In genomic region chr15:42508263-42508690, GRCh38 we compare ENCODE assay signal across 20 cellular contexts. TPM values are rescaled to one million over a fixed set of nuclear protein-coding genes. Genes with fewer than 3 reads are reported as not detected.
DNase-seq lines count a peak whose midpoint lies in the region; ATAC-seq and TF ChIP-seq lines count a peak whose summit lies in the region.
"Had no signal": no experiment of that assay in that cellular context is flagged by ENCODE, and none has a peak within 500 bp of the region (broad histone marks: within the 10 kb centered on the region; RNA-seq: fewer than 3 reads in every experiment).

No MANE protein-coding gene starts in this region.

- H3K4me3 Mint-ChIP-seq in activated T-cell treated with anti-CD3 and anti-CD28 coated beads, Interleukin-2, amount 50 U/mL, for 72 hours: no peak overlapping the region
- no peak overlapping the region for H3K4me3 Mint-ChIP-seq in activated T-cell treated with anti-CD3 and anti-CD28 coated beads, Interleukin-2, amount 50 U/mL, for 24 hours
- H3K4me3 Mint-ChIP-seq: CD4-positive, alpha-beta memory T cell; T-helper 1 cell treated with Interleukin-12 subunit alpha and Interleukin-12 subunit beta and Interleukin-4 antibody, amounts not matched to agents 30 μg/mL and 1 μg/mL, for 36 hours had no signal

- H3K9me3 ChIP-seq in fibroblast of lung (ENCODE audit: control insufficient read depth, insufficient read depth, low read depth, low read length) (no peaks in the 10 kb centered on the region), lower lobe of right lung (no peaks in the 10 kb centered on the region), WERI-Rb-1 (ENCODE audit: severe bottlenecking) (no peaks in the 10 kb centered on the region)
- H3K9me3 ChIP-seq: Peyer's patch, thoracic aorta had no signal

- no peak for ATAC-seq in activated T-cell treated with anti-CD3 and anti-CD28 coated beads, Interleukin-2, amount 50 U/mL, for 72 hours (replicated peaks in 1 of 2)
- ATAC-seq in lower lobe of right lung (peak in 1 of 2 donors; percentile 14), HG02798 (IDR thresholded peaks at IDR 0.05; ENCODE audit: poor library complexity, unreplicated experiment) (no peak), GM18502 (IDR thresholded peaks at IDR 0.05; ENCODE audit: poor library complexity, unreplicated experiment) (no peak)

- DNase-seq in activated T-cell treated with anti-CD3 and anti-CD28 coated beads, Interleukin-2, amount 50 U/mL, for 72 hours: no peak
- DNase-seq in activated T-cell treated with anti-CD3 and anti-CD28 coated beads, Interleukin-2, amount 50 U/mL, for 24 hours: no peak
- DNase-seq in fibroblast of lung (ENCODE audit: low read depth in 2 of 2) (peak in 1 of 2 donors; percentile 64), lower lobe of right lung (no peak), WERI-Rb-1 (no peak), SIG-M5 treated with dmso at 0.1 percent for 504 hours (lab: John Stamatoyannopoulos, UW; ENCODE audit: unreplicated experiment) (no peak)
- DNase-seq: activated CD4-positive, alpha-beta T cell treated with anti-CD3 and anti-CD28 coated beads, Interleukin-2, amount 50 U/mL, for 1 hour; activated T-cell treated with anti-CD3 and anti-CD28 coated beads, Interleukin-2, amount 50 U/mL, for 48 hours; amygdala; CD4-positive, alpha-beta memory T cell; NCI-H1930; NCI-H526; Peyer's patch; stimulated activated CD4-positive, alpha-beta T cell treated with anti-CD3 and anti-CD28 coated beads, Interleukin-15, amount 100 ng/mL, for 24 hours had no signal

- H3K36me3 ChIP-seq in fibroblast of lung (ENCODE audit: control insufficient read depth, insufficient read depth, low read length) (no peaks in the 10 kb centered on the region), lower lobe of right lung (peaks cover 9% of the 10 kb centered on the region), WERI-Rb-1 (peaks cover 2% of the 10 kb centered on the region; the same call in 1 of the 2 replicates)
- H3K36me3 ChIP-seq: thoracic aorta had no signal

- peak overlapping the region; percentile 41 for H3K27ac ChIP-seq in fibroblast of lung (ENCODE audit: insufficient read depth, low read length)
- peak overlapping the region; percentile 16 for H3K27ac ChIP-seq in lower lobe of right lung
- H3K27ac ChIP-seq in WERI-Rb-1: no peak overlapping the region
- H3K27ac ChIP-seq: 22Rv1, coronary artery, Peyer's patch had no signal

- H3K27me3 ChIP-seq in fibroblast of lung (ENCODE audit: control insufficient read depth, insufficient read depth, low read length) (no peaks in the 10 kb centered on the region), lower lobe of right lung (ENCODE audit: low read depth) (no peaks in the 10 kb centered on the region), WERI-Rb-1 (ENCODE audit: insufficient read depth, low read depth, severe bottlenecking) (no peaks in the 10 kb centered on the region)
- H3K27me3 ChIP-seq: Peyer's patch had no signal

- H3K9ac ChIP-seq in fibroblast of lung (ENCODE audit: insufficient read depth, low read length): no peak overlapping the region

- H3K27ac Mint-ChIP-seq in activated T-cell treated with anti-CD3 and anti-CD28 coated beads, Interleukin-2, amount 50 U/mL, for 72 hours: peak overlapping the region; percentile 82
- no peak overlapping the region for H3K27ac Mint-ChIP-seq in activated T-cell treated with anti-CD3 and anti-CD28 coated beads, Interleukin-2, amount 50 U/mL, for 24 hours
- H3K27ac Mint-ChIP-seq: T-helper 1 cell treated with Interleukin-12 subunit alpha and Interleukin-12 subunit beta and Interleukin-4 antibody, amounts not matched to agents 30 μg/mL and 1 μg/mL, for 36 hours had no signal

- H2AFZ ChIP-seq in fibroblast of lung (ENCODE audit: low read length): no peak overlapping the region

- H4K20me1 ChIP-seq in fibroblast of lung (ENCODE audit: control insufficient read depth, extremely low read depth, insufficient read depth, low read length): no peaks in the 10 kb centered on the region

- H3K4me1 ChIP-seq in fibroblast of lung (ENCODE audit: control insufficient read depth, extremely low read depth, insufficient read depth, low read length): peaks cover 11% of the 10 kb centered on the region
- peaks cover 52% of the 10 kb centered on the region for H3K4me1 ChIP-seq in lower lobe of right lung

- no peaks in the 10 kb centered on the region for H3K79me2 ChIP-seq in fibroblast of lung (ENCODE audit: control insufficient read depth, insufficient read depth, low read length)

- H3K4me2 ChIP-seq in fibroblast of lung (ENCODE audit: extremely low read depth, insufficient read depth, low read length): peak overlapping the region; percentile 58

- H3K4me3 ChIP-seq in fibroblast of lung (replicated peaks in 1 of 4; ENCODE audit: control extremely low read depth in 1 of 4, insufficient read depth in 1 of 4, low read depth in 3 of 4, low read length in 4 of 4): no peak overlapping the region
- no peak overlapping the region for H3K4me3 ChIP-seq in lower lobe of right lung
- no peak overlapping the region for H3K4me3 ChIP-seq in WERI-Rb-1 (ENCODE audit: low read depth, low read length)
- H3K4me3 ChIP-seq: coronary artery, Peyer's patch, thoracic aorta had no signal

- H3K4me1 Mint-ChIP-seq in activated T-cell treated with anti-CD3 and anti-CD28 coated beads, Interleukin-2, amount 50 U/mL, for 72 hours (ENCODE audit: low read depth): peaks cover 5% of the 10 kb centered on the region
- H3K4me1 Mint-ChIP-seq in activated T-cell treated with anti-CD3 and anti-CD28 coated beads, Interleukin-2, amount 50 U/mL, for 24 hours (ENCODE audit: low read depth): peaks cover 3% of the 10 kb centered on the region

- no peaks in the 10 kb centered on the region for H3K9me3 Mint-ChIP-seq in activated T-cell treated with anti-CD3 and anti-CD28 coated beads, Interleukin-2, amount 50 U/mL, for 72 hours
- no peaks in the 10 kb centered on the region for H3K9me3 Mint-ChIP-seq in activated T-cell treated with anti-CD3 and anti-CD28 coated beads, Interleukin-2, amount 50 U/mL, for 24 hours
- H3K9me3 Mint-ChIP-seq: CD4-positive, alpha-beta memory T cell; T-helper 1 cell treated with Interleukin-12 subunit alpha and Interleukin-12 subunit beta and Interleukin-4 antibody, amounts not matched to agents 30 μg/mL and 1 μg/mL, for 36 hours had no signal

- TF ChIP-seq CTCF in fibroblast of lung (conservative IDR thresholded peaks at IDR 0.05 in 1 of 2, IDR thresholded peaks at IDR 0.05 in 1 of 2; ENCODE audit: low read depth in 1 of 2, low read length in 2 of 2): no peak
- no peak for TF ChIP-seq CTCF in lower lobe of right lung (IDR thresholded peaks at IDR 0.05)
- no peak for TF ChIP-seq CTCF in WERI-Rb-1 (IDR thresholded peaks at IDR 0.05; ENCODE audit: low read depth, low read length)

- intact Hi-C loops in lower lobe of right lung (cut with DNase I): no loop called here

- no peaks in the 10 kb centered on the region for H3K27me3 Mint-ChIP-seq in activated T-cell treated with anti-CD3 and anti-CD28 coated beads, Interleukin-2, amount 50 U/mL, for 72 hours (ENCODE audit: low read depth)
- H3K27me3 Mint-ChIP-seq in activated T-cell treated with anti-CD3 and anti-CD28 coated beads, Interleukin-2, amount 50 U/mL, for 24 hours: no peaks in the 10 kb centered on the region
- H3K27me3 Mint-ChIP-seq: CD4-positive, alpha-beta memory T cell had no signal

- peaks cover 0 to 4% of the 10 kb centered on the region in 2 donors for H3K36me3 Mint-ChIP-seq in activated T-cell treated with anti-CD3 and anti-CD28 coated beads, Interleukin-2, amount 50 U/mL, for 72 hours (ENCODE audit: insufficient read depth in 2 of 2)
- H3K36me3 Mint-ChIP-seq in activated T-cell treated with anti-CD3 and anti-CD28 coated beads, Interleukin-2, amount 50 U/mL, for 24 hours (ENCODE audit: low read depth): peaks cover 46% of the 10 kb centered on the region

RNA-seq across cellular contexts. Expression of gene SNAP23, which starts 12.8 kb away (rescaled TPM):
- total RNA-seq in activated T-cell treated with anti-CD3 and anti-CD28 coated beads, Interleukin-2, amount 50 U/mL, for 72 hours: 10 to 100 TPM; 72.0 to 79.7 TPM
- 79.1 and 84.6 TPM in 2 replicates for total RNA-seq in fibroblast of lung
- 56.8 and 80.9 TPM in 2 replicates for polyA plus RNA-seq in fibroblast of lung
- polyA plus RNA-seq in fibroblast of lung (2012): 45.7 and 57.0 TPM in 2 replicates
- 5.9 and 7.2 TPM in 2 replicates for polyA minus RNA-seq in fibroblast of lung (ENCODE audit: low replicate concordance)
- 79.3 TPM for total RNA-seq in lower lobe of right lung

RNA-seq across cellular contexts. Expression of gene ZNF106, which starts 17.3 kb away (rescaled TPM):
- 10 to 100 TPM; 51.1 to 66.2 TPM for total RNA-seq in activated T-cell treated with anti-CD3 and anti-CD28 coated beads, Interleukin-2, amount 50 U/mL, for 72 hours
- total RNA-seq in fibroblast of lung: 109 and 149 TPM in 2 replicates
- 49.5 and 54.4 TPM in 2 replicates for polyA plus RNA-seq in fibroblast of lung
- polyA plus RNA-seq in fibroblast of lung (2012): 34.1 and 51.1 TPM in 2 replicates
- 62.2 and 117 TPM in 2 replicates for polyA minus RNA-seq in fibroblast of lung (ENCODE audit: low replicate concordance)
- total RNA-seq in lower lobe of right lung: 92.2 TPM

RNA-seq across cellular contexts. Expression of gene LRRC57, which starts 40.3 kb away (rescaled TPM):
- total RNA-seq in activated T-cell treated with anti-CD3 and anti-CD28 coated beads, Interleukin-2, amount 50 U/mL, for 72 hours: 10 to 100 TPM; 26.2 to 29.3 TPM
- total RNA-seq in fibroblast of lung: 10.3 and 13.9 TPM in 2 replicates
- 17.1 and 19.3 TPM in 2 replicates for polyA plus RNA-seq in fibroblast of lung
- 10.3 and 11.3 TPM in 2 replicates for polyA plus RNA-seq in fibroblast of lung (2012)
- 5.5 and 7.4 TPM in 2 replicates for polyA minus RNA-seq in fibroblast of lung (ENCODE audit: low replicate concordance)
- total RNA-seq in lower lobe of right lung: 23.7 TPM

RNA-seq across cellular contexts. Expression of gene HAUS2, which starts 40.4 kb away (rescaled TPM):
- total RNA-seq in activated T-cell treated with anti-CD3 and anti-CD28 coated beads, Interleukin-2, amount 50 U/mL, for 72 hours: 10 to 100 TPM; 32.1 to 43.6 TPM
- total RNA-seq in fibroblast of lung (19.8 and 25.3 TPM in 2 replicates), lower lobe of right lung (21.4 TPM)
- polyA plus RNA-seq in fibroblast of lung: 26.2 and 30.4 TPM in 2 replicates
- polyA plus RNA-seq in fibroblast of lung (2012): 13.6 and 18.3 TPM in 2 replicates
- 2.0 and 2.6 TPM in 2 replicates for polyA minus RNA-seq in fibroblast of lung (ENCODE audit: low replicate concordance)
